Comparison of ENCODE assay signal across 10 cellular contexts in genomic region chr22:40329466-40329865, GRCh38.
"Had no signal": no experiment of that assay in that cellular context is flagged by ENCODE, and none has a peak within 500 bp of the region (broad histone marks: within the 10 kb centered on the region; RNA-seq: fewer than 3 reads in every experiment).

No MANE protein-coding gene starts in this region.

- H3K27me3 Mint-ChIP-seq: effector memory CD8-positive, alpha-beta T cell had no signal

- H3K27me3 ChIP-seq: testis had no signal

- H3K9me3 Mint-ChIP-seq: effector memory CD8-positive, alpha-beta T cell had no signal

- DNase-seq: activated CD4-positive, alpha-beta T cell treated with anti-CD3 and anti-CD28 coated beads for 1 hour; activated CD8-positive, alpha-beta T cell treated with anti-CD3 and anti-CD28 coated beads, Interleukin-2, amount 10 ng/mL, durations not matched to agents 7 days and 5 days; activated effector memory CD4-positive, alpha-beta T cell treated with Interleukin-2 at 50 U/mL for 16 hours; cortex of kidney; effector memory CD8-positive, alpha-beta T cell; stimulated activated CD4-positive, alpha-beta T cell treated with anti-CD3 and anti-CD28 coated beads, Interleukin-4, amount 100 ng/mL, for 1 hour; stimulated activated CD8-positive, alpha-beta memory T cell treated with anti-CD3 and anti-CD28 coated beads, Interleukin-4, amount 100 ng/mL, for 48 hours; stimulated activated naive CD8-positive, alpha-beta T cell treated with anti-CD3 and anti-CD28 coated beads, Interleukin-15, Interleukin-2, amounts not matched to agents 100 U/mL and 50 U/mL, for 24 hours; testis had no signal

- H3K27ac ChIP-seq: parathyroid adenoma, testis had no signal

- ATAC-seq: activated CD8-positive, alpha-beta T cell treated with anti-CD3 and anti-CD28 coated beads, Interleukin-2, amount 10 ng/mL, durations not matched to agents 7 days and 5 days; effector memory CD8-positive, alpha-beta T cell; stimulated activated naive CD8-positive, alpha-beta T cell treated with anti-CD3 and anti-CD28 coated beads, Interleukin-15, Interleukin-2, amounts not matched to agents 100 U/mL and 50 U/mL, for 24 hours had no signal

- H3K4me3 Mint-ChIP-seq: activated CD8-positive, alpha-beta T cell treated with anti-CD3 and anti-CD28 coated beads, Interleukin-2, amount 10 ng/mL, durations not matched to agents 7 days and 5 days; effector memory CD8-positive, alpha-beta T cell had no signal

- H3K9me3 ChIP-seq: testis had no signal

- H3K4me1 ChIP-seq: testis had no signal

- H3K4me3 ChIP-seq: testis had no signal
